Comparison of ENCODE assay signal across 32 cellular contexts in the genomic region with DNA sequence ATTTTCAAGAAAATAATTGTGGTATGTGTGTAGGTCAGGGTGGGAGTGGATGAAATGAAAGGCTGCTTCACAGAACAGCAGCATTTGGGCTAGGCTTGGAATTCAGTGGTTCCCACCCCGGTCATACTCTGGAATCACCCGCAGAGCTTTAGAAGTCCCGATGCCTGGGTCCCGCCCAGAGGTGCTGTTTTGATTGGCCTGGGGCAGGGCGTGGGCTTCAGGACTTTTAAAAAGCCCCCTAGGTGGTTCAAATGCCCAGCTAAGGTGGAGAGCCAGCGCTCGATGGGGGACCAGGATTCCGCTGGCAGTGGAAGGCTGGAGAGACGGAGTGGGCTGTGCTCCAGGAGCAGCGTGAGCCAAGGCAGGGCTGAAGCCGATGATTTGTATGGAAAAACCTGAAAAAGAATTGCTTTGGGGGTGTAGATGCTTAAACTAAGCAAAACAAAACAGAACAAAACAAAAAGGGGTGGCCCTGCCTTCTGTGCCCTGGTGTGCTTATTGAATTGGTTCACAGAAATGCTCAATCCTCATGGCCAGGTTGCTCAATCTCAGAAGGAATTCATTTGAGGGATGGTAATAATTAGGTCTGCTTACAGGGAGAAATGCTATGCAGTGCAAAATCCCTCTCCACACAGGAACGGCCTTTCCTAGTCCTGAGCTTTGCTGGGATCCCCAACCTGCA.
DNase-seq lines count a peak whose midpoint lies in the region; ATAC-seq and TF ChIP-seq lines count a peak whose summit lies in the region.
"Had no signal": no experiment of that assay in that cellular context is flagged by ENCODE, and none has a peak within 500 bp of the region (broad histone marks: within the 10 kb centered on the region; RNA-seq: fewer than 3 reads in every experiment).

No MANE protein-coding gene starts in this region.

- H3K4me1 Mint-ChIP-seq in neural progenitor cell = peaks cover 4% of the 10 kb centered on the region
- H3K4me1 Mint-ChIP-seq: activated CD4-positive, alpha-beta memory T cell treated with anti-CD3 and anti-CD28 coated beads, Interleukin-2, amount 10 ng/mL, durations not matched to agents 7 days and 5 days; activated naive CD4-positive, alpha-beta T cell treated with anti-CD3 and anti-CD28 coated beads, Interleukin-2, amount 10 ng/mL, durations not matched to agents 7 days and 5 days had no signal

- H3K36me3 ChIP-seq in HUES64 (ENCODE audit: insufficient read depth, low read length) = no peaks in the 10 kb centered on the region
- H3K36me3 ChIP-seq in neural progenitor cell = no peaks in the 10 kb centered on the region
- no peaks in the 10 kb centered on the region for H3K36me3 ChIP-seq in left lung
- H3K36me3 ChIP-seq: colonic mucosa, gastroesophageal sphincter, upper lobe of right lung had no signal

- no peaks in the 10 kb centered on the region for H3K9me3 Mint-ChIP-seq in neural progenitor cell
- H3K9me3 Mint-ChIP-seq: activated naive CD4-positive, alpha-beta T cell treated with anti-CD3 and anti-CD28 coated beads, Interleukin-2, amount 10 ng/mL, durations not matched to agents 7 days and 5 days; CD4-positive, alpha-beta T cell had no signal

- H3K4me3 ChIP-seq in HUES64 (ENCODE audit: low read length) = no peak overlapping the region
- no peak overlapping the region for H3K4me3 ChIP-seq in neural progenitor cell
- H3K4me3 ChIP-seq in left lung = no peak overlapping the region
- H3K4me3 ChIP-seq: colonic mucosa, gastroesophageal sphincter, GM12878, upper lobe of right lung had no signal

- peak; percentile 27 for DNase-seq in activated effector memory CD4-positive, alpha-beta T cell treated with anti-CD3 and anti-CD28 coated beads, Interleukin-2, amount 50 U/mL, for 16 hours
- DNase-seq in activated effector memory CD4-positive, alpha-beta T cell treated with Interleukin-2 at 50 U/mL for 16 hours = no peak
- DNase-seq in fibroblast of gingiva (ENCODE audit: low read depth) (peak; percentile 67), neural progenitor cell (ENCODE audit: low spot score) (no peak), left colon (no peak), left lung (no peak)
- DNase-seq: 8988T; activated CD4-positive, alpha-beta memory T cell treated with anti-CD3 and anti-CD28 coated beads, Interleukin-2, amount 10 ng/mL, durations not matched to agents 7 days and 5 days; activated CD4-positive, CD25-positive, alpha-beta regulatory T cell treated with anti-CD3 and anti-CD28 coated beads, Interleukin-2, amount 50 U/mL, for 72 hours; activated CD8-positive, alpha-beta memory T cell treated with anti-CD3 and anti-CD28 coated beads, Interleukin-2, amount 50 U/mL, for 4 hours; activated naive CD4-positive, alpha-beta T cell treated with anti-CD3 and anti-CD28 coated beads, Interleukin-2, amount 10 ng/mL, durations not matched to agents 7 days and 5 days; CD4-positive, alpha-beta T cell; colonic mucosa; DND-41; effector memory CD4-positive, alpha-beta T cell; erythroblast; Karpas-422; mesenchymal stem cell; NCI-H1417 treated with DMSO at 0.1 percent for 48 hours; NCI-H2081 treated with DMSO at 0.1 percent for 48 hours; NCI-H2227 treated with DMSO at 0.1 percent for 48 hours; SIG-M5; small intestine; stimulated activated naive CD4-positive, alpha-beta T cell; upper lobe of right lung had no signal

- no peaks in the 10 kb centered on the region for H3K27me3 ChIP-seq in HUES64 (ENCODE audit: insufficient read depth, low read length)
- no peaks in the 10 kb centered on the region for H3K27me3 ChIP-seq in neural progenitor cell
- H3K27me3 ChIP-seq in left lung = no peaks in the 10 kb centered on the region
- H3K27me3 ChIP-seq: colonic mucosa, upper lobe of right lung had no signal

- H3K79me2 ChIP-seq in neural progenitor cell (ENCODE audit: low read depth) = no peaks in the 10 kb centered on the region
- H3K79me2 ChIP-seq: parathyroid adenoma had no signal

- no peaks in the 10 kb centered on the region for H3K36me3 Mint-ChIP-seq in neural progenitor cell
- H3K36me3 Mint-ChIP-seq: activated naive CD4-positive, alpha-beta T cell treated with anti-CD3 and anti-CD28 coated beads, Interleukin-2, amount 10 ng/mL, durations not matched to agents 7 days and 5 days had no signal

- peaks cover 23% of the 10 kb centered on the region for H3K4me1 ChIP-seq in HUES64 (ENCODE audit: insufficient read depth, low read length)
- peaks cover 13% of the 10 kb centered on the region for H3K4me1 ChIP-seq in neural progenitor cell
- H3K4me1 ChIP-seq in left lung = no peaks in the 10 kb centered on the region
- H3K4me1 ChIP-seq: colonic mucosa, gastroesophageal sphincter, parathyroid adenoma had no signal

- peaks cover 2% of the 10 kb centered on the region for H3K27me3 Mint-ChIP-seq in neural progenitor cell (ENCODE audit: insufficient read depth, low read depth)

- H3K9me3 ChIP-seq in HUES64 (ENCODE audit: insufficient read depth, low read depth, low read length) (no peaks in the 10 kb centered on the region), neural progenitor cell (ENCODE audit: low read depth) (no peaks in the 10 kb centered on the region), left lung (no peaks in the 10 kb centered on the region)
- H3K9me3 ChIP-seq: colonic mucosa, upper lobe of right lung had no signal

- H3K27ac ChIP-seq in HUES64 (ENCODE audit: low read depth, low read length) (peak overlapping the region; percentile 57; the same call in 1 of the 2 replicates), neural progenitor cell (no peak overlapping the region), left lung (no peak overlapping the region)
- H3K27ac ChIP-seq: colonic mucosa, gastroesophageal sphincter, HL-60, parathyroid adenoma, upper lobe of right lung had no signal

- peaks cover 12% of the 10 kb centered on the region for H3F3A ChIP-seq in neural progenitor cell (ENCODE audit: low read depth)

- peak overlapping the region; percentile 64 for H3K4me2 ChIP-seq in neural progenitor cell

- intact Hi-C loops in left colon (cut with DNase I, micrococcal nuclease) (no loop called here), left lung (cut with DNase I) (no loop called here)

- H3K27ac Mint-ChIP-seq in neural progenitor cell = no peak overlapping the region
- H3K27ac Mint-ChIP-seq: activated CD4-positive, alpha-beta memory T cell treated with anti-CD3 and anti-CD28 coated beads, Interleukin-2, amount 10 ng/mL, durations not matched to agents 7 days and 5 days; activated naive CD4-positive, alpha-beta T cell treated with anti-CD3 and anti-CD28 coated beads, Interleukin-2, amount 10 ng/mL, durations not matched to agents 7 days and 5 days; CD4-positive, alpha-beta T cell had no signal

- ATAC-seq in left colon (no peak), HG02642 (IDR thresholded peaks at IDR 0.05; ENCODE audit: poor library complexity, unreplicated experiment) (no peak), left lung (no peak)
- ATAC-seq: gastroesophageal sphincter, GM12878, upper lobe of right lung had no signal

- H2AFZ ChIP-seq in neural progenitor cell (replicated peaks) = peak overlapping the region; percentile 73
- H2AFZ ChIP-seq: parathyroid adenoma had no signal

- H3K9ac ChIP-seq in HUES64 (ENCODE audit: low read depth, low read length) (no peak overlapping the region), neural progenitor cell (no peak overlapping the region)
- H3K9ac ChIP-seq: parathyroid adenoma had no signal

- TF ChIP-seq CTCF in neural progenitor cell (IDR thresholded peaks at IDR 0.05) (no peak), left lung (IDR thresholded peaks at IDR 0.05) (no peak)

- H3K4me3 Mint-ChIP-seq in neural progenitor cell = no peak overlapping the region
- H3K4me3 Mint-ChIP-seq: activated CD4-positive, alpha-beta memory T cell treated with anti-CD3 and anti-CD28 coated beads, Interleukin-2, amount 10 ng/mL, durations not matched to agents 7 days and 5 days; activated naive CD4-positive, alpha-beta T cell treated with anti-CD3 and anti-CD28 coated beads, Interleukin-2, amount 10 ng/mL, durations not matched to agents 7 days and 5 days; CD4-positive, alpha-beta T cell; neural crest cell had no signal

- no peaks in the 10 kb centered on the region for H4K20me1 ChIP-seq in neural progenitor cell (ENCODE audit: low read depth)

- 39% methylated on average over 12 of the region's 12 CpGs for WGBS in HUES64

Comparison
In these comparisons a context has a peak if more than half of its experiments do, and no peak if none do; other contexts are left out.
1. DNase-seq: peak in activated effector memory CD4-positive, alpha-beta T cell treated with anti-CD3 and anti-CD28 coated beads, Interleukin-2, amount 50 U/mL, for 16 hours (single experiment) and fibroblast of gingiva (single experiment); none in activated effector memory CD4-positive, alpha-beta T cell treated with Interleukin-2 at 50 U/mL for 16 hours (single experiment), neural progenitor cell (single experiment), left colon (0 of 2) and left lung (0 of 2).